In genomic region chr3:39378092-39378491, GRCh38 we compare ENCODE assay signal across 8 cellular contexts. TPM values are rescaled to one million over a fixed set of nuclear protein-coding genes. Genes with fewer than 3 reads are reported as not detected.
A peak's percentile ranks its signal among the peaks of the same experiment; 100 is the strongest.
DNase-seq lines count a peak whose midpoint lies in the region; ATAC-seq and TF ChIP-seq lines count a peak whose summit lies in the region.

No MANE protein-coding gene starts in this region.

- H3K4me3 ChIP-seq in sigmoid colon, result no peak overlapping the region

- no peaks in the 10 kb centered on the region for H3K9me3 ChIP-seq in sigmoid colon

- H3K4me3 Mint-ChIP-seq in natural killer cell, result no peak overlapping the region

- DNase-seq in T-helper 22 cell (ENCODE audit: low read depth), result peak; percentile 36
- DNase-seq in dermis blood vessel endothelial cell, result peak; percentile 60
- peak; percentile 30 for DNase-seq in natural killer cell
- no peak for DNase-seq in sigmoid colon
- DNase-seq in stimulated activated naive CD4-positive, alpha-beta T cell (lab: John Stamatoyannopoulos, UW), result no peak

- peak; percentile 76 for TF ChIP-seq CTCF in natural killer cell (IDR thresholded peaks at IDR 0.05)
- TF ChIP-seq CTCF in sigmoid colon (IDR thresholded peaks at IDR 0.05), result peak in 2 of 4 experiments; percentile 22 to 30

- TF ChIP-seq POLR2A in sigmoid colon (IDR thresholded peaks at IDR 0.05), result no peak

- ATAC-seq in GM18511 (IDR thresholded peaks at IDR 0.05; ENCODE audit: unreplicated experiment) (peak; percentile 76), HG03045 (IDR thresholded peaks at IDR 0.05; ENCODE audit: unreplicated experiment) (peak; percentile 56), natural killer cell (peak; percentile 56 to 84 (median 78)), GM18870 (IDR thresholded peaks at IDR 0.05; ENCODE audit: unreplicated experiment) (no peak)

- no peaks in the 10 kb centered on the region for H3K27me3 ChIP-seq in sigmoid colon

- no peaks in the 10 kb centered on the region for H3K9me3 Mint-ChIP-seq in natural killer cell

- no peak for TF ChIP-seq EP300 in sigmoid colon (IDR thresholded peaks at IDR 0.05)

- peaks cover 0 to 8% (median 6%) of the 10 kb centered on the region in 4 donors for H3K4me1 ChIP-seq in sigmoid colon

- H3K36me3 Mint-ChIP-seq in natural killer cell, result no peaks in the 10 kb centered on the region

- H3K27ac ChIP-seq in sigmoid colon, result no peak overlapping the region

- H3K36me3 ChIP-seq in sigmoid colon, result no peaks in the 10 kb centered on the region

- 6 to 26% methylated on average over 4 of the region's 4 CpGs for WGBS in sigmoid colon, 2 donors

- intact Hi-C loops in natural killer cell (cut with micrococcal nuclease) (no loop called here), sigmoid colon (cut with DNase I) (no loop called here)

- H3K27ac Mint-ChIP-seq in natural killer cell, result no peak overlapping the region

- peaks cover 0 to 1% of the 10 kb centered on the region in 2 donors for H3K27me3 Mint-ChIP-seq in natural killer cell (ENCODE audit: low read depth in 2 of 2)

- H3K4me1 Mint-ChIP-seq in natural killer cell, result peaks cover 8 to 13% of the 10 kb centered on the region in 2 donors

RNA-seq across cellular contexts. Expression of gene SLC25A38, which starts 5.1 kb away (rescaled TPM):
- total RNA-seq in dermis blood vessel endothelial cell, result 16.4 and 17.4 TPM in 2 replicates
- total RNA-seq in natural killer cell, result 10 to 100 TPM; 40.0 to 44.7 (median 41.7) TPM
- total RNA-seq in sigmoid colon, result 10 to 100 TPM; 25.8 to 32.6 (median 27.5) TPM
- 10 to 100 TPM; 33.1 to 39.0 (median 36.4) TPM for polyA plus RNA-seq in sigmoid colon

RNA-seq across cellular contexts. Expression of gene RPSA, which starts 28.4 kb away (rescaled TPM):
- total RNA-seq in dermis blood vessel endothelial cell (934 and 1,256 TPM in 2 replicates), natural killer cell (100 to 1,000 TPM; 737 to 921 (median 821) TPM), sigmoid colon (1,000 to 10,000 TPM; 1,024 to 1,538 (median 1,324) TPM)
- 1,000 to 10,000 TPM; 1,714 to 2,115 (median 1,937) TPM for polyA plus RNA-seq in sigmoid colon

RNA-seq across cellular contexts. Expression of gene CCR8, which starts 48.6 kb away (rescaled TPM):
- total RNA-seq in dermis blood vessel endothelial cell, result not detected in 2 replicates
- under 1 TPM in 1 of 3 donors, not detected in 2; 0.35 TPM for total RNA-seq in natural killer cell
- not detected for total RNA-seq in sigmoid colon
- polyA plus RNA-seq in sigmoid colon, result under 1 TPM in 1 of 3 donors, not detected in 2; 0.93 TPM

Comparison
In these comparisons a context has a peak if more than half of its experiments do, and no peak if none do; other contexts are left out.
1. DNase-seq: peak in T-helper 22 cell (single experiment), dermis blood vessel endothelial cell (single experiment) and natural killer cell (single experiment); none in sigmoid colon (single experiment) and stimulated activated naive CD4-positive, alpha-beta T cell (0 of 6).